ENCODE assay signal across 25 cellular contexts in genomic region chr6:38326837-38327236, GRCh38.
"Had no signal": no experiment of that assay in that cellular context is flagged by ENCODE, and none has a peak within 500 bp of the region (broad histone marks: within the 10 kb centered on the region; RNA-seq: fewer than 3 reads in every experiment).

No MANE protein-coding gene starts in this region.

- DNase-seq: colonic mucosa; dermis blood vessel endothelial cell; effector CD4-positive, alpha-beta T cell; endodermal cell; erythroblast; foreskin keratinocyte; head of caudate nucleus; kidney glomerular epithelial cell; mammary epithelial cell; mucosa of descending colon; naive thymus-derived CD8-positive, alpha-beta T cell; posterior cingulate gyrus; sigmoid colon; stimulated activated CD4-positive, alpha-beta T cell treated with anti-CD3 and anti-CD28 coated beads, Interleukin-2, amount 100 ng/mL, for 24 hours; stimulated activated CD4-positive, alpha-beta T cell treated with anti-CD3 and anti-CD28 coated beads, Interleukin-4, amount 100 ng/mL, for 4 hours; stimulated activated naive B cell treated with anti-CD40 and anti-IgM and Interleukin-4, amounts not matched to agents 10 μg/mL and 1 μg/mL and 100 μg/mL, for 72 hours; stomach; substantia nigra; transverse colon had no signal

- H3K4me3 ChIP-seq: colonic mucosa, hepatocyte, mucosa of descending colon, right atrium auricular region, sigmoid colon, skin epidermis, stomach, thoracic aorta, transverse colon had no signal

- H3K36me3 ChIP-seq: colonic mucosa, neutrophil, right atrium auricular region, sigmoid colon, stomach, thoracic aorta, transverse colon had no signal

- H3K4me1 ChIP-seq: colonic mucosa, foreskin keratinocyte, right atrium auricular region, stomach, transverse colon had no signal

- H3K27ac ChIP-seq: colonic mucosa, foreskin keratinocyte, hepatocyte, neutrophil, right atrium auricular region, sigmoid colon, skin epidermis, stomach, thoracic aorta, transverse colon had no signal

- FAIRE-seq: endothelial cell of umbilical vein had no signal

- H3K9me3 ChIP-seq: colonic mucosa, mucosa of descending colon, neutrophil, right atrium auricular region, sigmoid colon, stomach, thoracic aorta, transverse colon had no signal

- ATAC-seq: foreskin keratinocyte; mucosa of descending colon; naive thymus-derived CD8-positive, alpha-beta T cell; stimulated activated naive B cell treated with anti-CD40 and anti-IgM and Interleukin-4, amounts not matched to agents 10 μg/mL and 1 μg/mL and 100 μg/mL, for 72 hours had no signal
